In the genomic region with DNA sequence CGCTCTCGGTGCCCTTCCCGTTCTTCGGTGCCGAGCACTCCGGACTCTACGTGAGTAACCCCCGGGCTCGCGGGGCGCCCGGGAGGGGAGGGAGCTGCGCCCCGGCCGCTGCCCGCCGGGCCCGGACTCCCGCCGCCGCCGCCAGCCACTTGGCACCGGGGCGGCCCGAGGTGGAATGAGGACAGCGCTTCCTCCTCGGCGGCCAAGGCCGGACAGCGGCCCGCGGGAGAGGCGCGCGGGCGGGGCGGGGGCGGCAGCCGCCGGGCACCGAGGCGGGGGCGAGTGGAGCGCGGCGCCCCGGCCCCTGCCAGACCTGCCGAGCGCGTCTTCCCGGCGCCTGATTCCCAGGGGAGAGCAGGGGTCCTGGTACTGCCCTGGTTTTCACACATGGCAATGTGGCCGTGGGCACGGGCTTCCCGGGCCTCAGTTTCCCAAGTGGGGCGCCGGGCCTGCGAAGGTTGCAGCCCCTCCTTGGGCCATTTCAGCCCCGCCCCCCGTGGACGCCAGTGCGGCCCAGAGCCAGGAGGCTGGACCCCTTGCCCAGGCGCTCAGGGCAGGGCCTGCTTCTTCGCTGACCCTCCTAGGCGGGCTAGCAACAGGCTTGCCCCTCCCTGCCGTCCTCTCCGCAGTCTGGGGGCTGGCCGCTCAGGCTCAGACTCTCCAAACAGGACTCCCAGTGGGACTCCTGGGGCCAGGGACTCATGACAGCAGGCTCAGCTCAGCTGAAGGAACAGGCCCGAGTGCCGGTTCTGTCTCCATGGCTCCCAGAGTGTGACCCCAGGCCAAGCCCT, we compare ENCODE assay signal across 8 cellular contexts. TPM values are rescaled to one million over a fixed set of nuclear protein-coding genes. Genes with fewer than 3 reads are reported as not detected.
DNase-seq lines count a peak whose midpoint lies in the region; ATAC-seq and TF ChIP-seq lines count a peak whose summit lies in the region.

No MANE protein-coding gene starts in this region.

- no peaks in the 10 kb centered on the region for H3K36me3 ChIP-seq in RWPE2 (ENCODE audit: low read depth)
- peaks cover 0 to 10% (median 0%) of the 10 kb centered on the region in 3 donors for H3K36me3 ChIP-seq in esophagus squamous epithelium

- TF ChIP-seq POLR2A in esophagus squamous epithelium (IDR thresholded peaks at IDR 0.05), result no peak

- no peak for ATAC-seq in RWPE2 (ENCODE audit: low read depth)
- ATAC-seq in naive thymus-derived CD8-positive, alpha-beta T cell, result no peak
- ATAC-seq in HG03097 (IDR thresholded peaks at IDR 0.05; ENCODE audit: low FRiP score, unreplicated experiment), result no peak
- ATAC-seq in HG03354 (IDR thresholded peaks at IDR 0.05; ENCODE audit: poor library complexity, severe bottlenecking, unreplicated experiment), result no peak
- ATAC-seq in GM18511 (IDR thresholded peaks at IDR 0.05; ENCODE audit: unreplicated experiment), result no peak

- H3K27ac ChIP-seq in RWPE2 (ENCODE audit: poor library complexity, severe bottlenecking) (no peak overlapping the region), esophagus squamous epithelium (peak overlapping the region; percentile 33 to 91 (median 84))

- 60% methylated on average over 1 of the region's 70 CpGs; no CpG with 5 or more reads in 1 of the 2 donors for WGBS in esophagus squamous epithelium, 2 donors

- peaks cover 6% of the 10 kb centered on the region for H3K27me3 ChIP-seq in RWPE2 (ENCODE audit: insufficient read depth, poor library complexity, severe bottlenecking)
- H3K27me3 ChIP-seq in esophagus squamous epithelium, result peaks cover 0 to 23% (median 0%) of the 10 kb centered on the region in 4 donors

- POLR2A ChIA-PET in naive thymus-derived CD8-positive, alpha-beta T cell (lab: Charles Lee), result interaction anchor here (0.5 to 3.4 kb wide), 10 partner anchors 10 to 112 kb away, joined by 3 to 31 read pairs (median 4); no protein-coding TSS in a partner anchor

- peaks cover 19 to 50% (median 41%) of the 10 kb centered on the region in 4 donors for H3K4me1 Mint-ChIP-seq in naive thymus-derived CD8-positive, alpha-beta T cell

- H3K27me3 Mint-ChIP-seq in naive thymus-derived CD8-positive, alpha-beta T cell, result peaks cover 0 to 22% (median 2%) of the 10 kb centered on the region in 5 donors

- H3K4me3 Mint-ChIP-seq in naive thymus-derived CD8-positive, alpha-beta T cell, result peak overlapping the region; percentile 69 to 92 (median 84)

- intact Hi-C loops in esophagus squamous epithelium (cut with DNase I), result no loop called here

- TF ChIP-seq CTCF in AG10803 (conservative IDR thresholded peaks at IDR 0.05; ENCODE audit: low read length), result no peak
- no peak for TF ChIP-seq CTCF in RWPE2 (IDR thresholded peaks at IDR 0.05; ENCODE audit: poor library complexity, severe bottlenecking)
- no peak for TF ChIP-seq CTCF in esophagus squamous epithelium (IDR thresholded peaks at IDR 0.05)

- H3K9me3 Mint-ChIP-seq in naive thymus-derived CD8-positive, alpha-beta T cell, result peaks cover 0 to 15% (median 6%) of the 10 kb centered on the region in 9 donors

- H3K27ac Mint-ChIP-seq in naive thymus-derived CD8-positive, alpha-beta T cell, result peak overlapping the region in 7 of 10 donors; percentile 47 to 95 (median 91)

- H3K9me3 ChIP-seq in RWPE2 (ENCODE audit: severe bottlenecking), result no peaks in the 10 kb centered on the region
- H3K9me3 ChIP-seq in esophagus squamous epithelium, result peaks cover 0 to 11% (median 11%) of the 10 kb centered on the region in 3 donors

- H3K4me1 ChIP-seq in RWPE2 (ENCODE audit: insufficient read depth, poor library complexity, severe bottlenecking) (no peaks in the 10 kb centered on the region), esophagus squamous epithelium (peaks cover 12 to 72% (median 33%) of the 10 kb centered on the region in 3 donors)

- DNase-seq in AG10803 (ENCODE audit: low read depth) (peak; percentile 14), RWPE2 (ENCODE audit: low spot score) (peak; percentile 58), esophagus squamous epithelium (lab: John Stamatoyannopoulos, UW) (no peak), Ammon's horn (ENCODE audit: low spot score) (no peak)
- DNase-seq in naive thymus-derived CD8-positive, alpha-beta T cell, result peak in 1 of 10 donors; percentile 62

- H3K4me3 ChIP-seq in AG10803 (ENCODE audit: low read length) (peak overlapping the region; percentile 64), RWPE2 (ENCODE audit: severe bottlenecking) (peak overlapping the region; percentile 30), esophagus squamous epithelium (peak overlapping the region; percentile 58 to 88 (median 66))

- peaks cover 0 to 17% (median 7%) of the 10 kb centered on the region in 3 donors for H3K36me3 Mint-ChIP-seq in naive thymus-derived CD8-positive, alpha-beta T cell

RNA-seq across cellular contexts. Expression of a gene that starts 0.8 kb away (rescaled TPM):
- 10 to 100 TPM in 1 of 4 donors, 1 to 10 TPM in 3; 3.3 to 13.9 (median 4.8) TPM for total RNA-seq in esophagus squamous epithelium
- 10 to 100 TPM; 91.8 to 99.9 TPM for total RNA-seq in naive thymus-derived CD8-positive, alpha-beta T cell
- 1 to 10 TPM in 2 of 3 donors, under 1 TPM in 1; 0.60 to 3.0 (median 1.4) TPM for polyA plus RNA-seq in naive thymus-derived CD8-positive, alpha-beta T cell

Comparison
In these comparisons a context has a peak if more than half of its experiments do, and no peak if none do; other contexts are left out.
1. DNase-seq: peak in AG10803 (single experiment) and RWPE2 (single experiment); none in esophagus squamous epithelium (single experiment) and Ammon's horn (single experiment).
2. RNA of a gene that starts 0.8 kb away (total RNA-seq): 91.8 to 99.9 TPM in naive thymus-derived CD8-positive, alpha-beta T cell; 3.3 to 13.9 TPM in esophagus squamous epithelium; every median in the first group is over 4 times any median in the second.
3. Peak in every context shown above with its lines, with median percentiles within 50 percentile points of each other: H3K4me3 ChIP-seq.